ENCODE assay signal across 19 cellular contexts in genomic region chr10:36171546-36171945, GRCh38.
A peak's percentile ranks its signal among the peaks of the same experiment; 100 is the strongest.
DNase-seq lines count a peak whose midpoint lies in the region; ATAC-seq, FAIRE-seq and TF ChIP-seq lines count a peak whose summit lies in the region.
"Had no signal": no experiment of that assay in that cellular context is flagged by ENCODE, and none has a peak within 500 bp of the region (broad histone marks: within the 10 kb centered on the region; RNA-seq: fewer than 3 reads in every experiment).

No MANE protein-coding gene starts in this region.

- DNase-seq in Daoy (ENCODE audit: low read depth): peak; percentile 11
- DNase-seq in fibroblast of villous mesenchyme (ENCODE audit: low read depth): peak; percentile 19
- no peak for DNase-seq in sciatic nerve (ENCODE audit: low spot score)
- no peak for DNase-seq in activated CD4-positive, alpha-beta T cell treated with anti-CD3 and anti-CD28 coated beads for 36 hours
- DNase-seq in RCC 7860 (ENCODE audit: low spot score): no peak
- no peak for DNase-seq in NCI-H2196 (lab: John Stamatoyannopoulos, UW; ENCODE audit: unreplicated experiment)
- DNase-seq: activated CD4-positive, alpha-beta T cell treated with anti-CD3 and anti-CD28 coated beads, Interleukin-2, amount 50 U/mL, for 4 hours; activated naive CD8-positive, alpha-beta T cell treated with anti-CD3 and anti-CD28 coated beads, Interleukin-2, amount 10 ng/mL, durations not matched to agents 7 days and 5 days; cerebellar nuclear complex; DMS53; NCI-H1436; ovary; SIG-M5; small intestine; stimulated activated naive CD4-positive, alpha-beta T cell treated with Interleukin-2 at 50 U/mL for 16 hours; uterus had no signal

- no peak for FAIRE-seq in RCC 7860 (lab: Jason Lieb, UNC)
- FAIRE-seq: keratinocyte, small intestine had no signal

- H3K4me3 Mint-ChIP-seq in activated CD4-positive, alpha-beta T cell treated with anti-CD3 and anti-CD28 coated beads for 36 hours: no peak overlapping the region
- H3K4me3 Mint-ChIP-seq: activated naive CD8-positive, alpha-beta T cell treated with anti-CD3 and anti-CD28 coated beads, Interleukin-2, amount 10 ng/mL, durations not matched to agents 7 days and 5 days had no signal

- H3K9me3 Mint-ChIP-seq in activated CD4-positive, alpha-beta T cell treated with anti-CD3 and anti-CD28 coated beads for 36 hours (ENCODE audit: low read depth): no peaks in the 10 kb centered on the region

- no peak overlapping the region for H3K4me3 ChIP-seq in fibroblast of villous mesenchyme (ENCODE audit: low read depth, low read length)
- H3K4me3 ChIP-seq: ovary, uterus had no signal

- CTCF ChIA-PET in activated CD4-positive, alpha-beta T cell treated with anti-CD3 and anti-CD28 coated beads for 36 hours (lab: Charles Lee): no interaction called here

- no peaks in the 10 kb centered on the region for H3K36me3 Mint-ChIP-seq in activated CD4-positive, alpha-beta T cell treated with anti-CD3 and anti-CD28 coated beads for 36 hours (ENCODE audit: low read depth)
- H3K36me3 Mint-ChIP-seq: activated naive CD8-positive, alpha-beta T cell treated with anti-CD3 and anti-CD28 coated beads, Interleukin-2, amount 10 ng/mL, durations not matched to agents 7 days and 5 days had no signal

- ATAC-seq in SK-N-SH treated with all-trans-retinoic acid at 6 μM for 48 hours: peak; percentile 67
- ATAC-seq in sciatic nerve: peak; percentile 68
- no peak for ATAC-seq in activated CD4-positive, alpha-beta T cell treated with anti-CD3 and anti-CD28 coated beads for 36 hours
- ATAC-seq in GM18520 (IDR thresholded peaks at IDR 0.05; ENCODE audit: unreplicated experiment): no peak

- POLR2A ChIA-PET in activated CD4-positive, alpha-beta T cell treated with anti-CD3 and anti-CD28 coated beads for 36 hours (lab: Charles Lee): no interaction called here

- intact Hi-C loops in sciatic nerve (cut with DNase I): no loop called here
- intact Hi-C loops in activated CD4-positive, alpha-beta T cell treated with anti-CD3 and anti-CD28 coated beads for 36 hours (cut with DNase I, micrococcal nuclease): no loop called here

- no peak for TF ChIP-seq CTCF in fibroblast of villous mesenchyme (IDR thresholded peaks at IDR 0.05; ENCODE audit: insufficient read depth, low read depth, low read length)

- H3K27me3 Mint-ChIP-seq in activated CD4-positive, alpha-beta T cell treated with anti-CD3 and anti-CD28 coated beads for 36 hours: no peaks in the 10 kb centered on the region
- H3K27me3 Mint-ChIP-seq: activated naive CD8-positive, alpha-beta T cell treated with anti-CD3 and anti-CD28 coated beads, Interleukin-2, amount 10 ng/mL, durations not matched to agents 7 days and 5 days had no signal

- H3K4me1 Mint-ChIP-seq in activated CD4-positive, alpha-beta T cell treated with anti-CD3 and anti-CD28 coated beads for 36 hours: no peaks in the 10 kb centered on the region
- H3K4me1 Mint-ChIP-seq: activated naive CD8-positive, alpha-beta T cell treated with anti-CD3 and anti-CD28 coated beads, Interleukin-2, amount 10 ng/mL, durations not matched to agents 7 days and 5 days had no signal

- no peak overlapping the region for H3K27ac Mint-ChIP-seq in activated CD4-positive, alpha-beta T cell treated with anti-CD3 and anti-CD28 coated beads for 36 hours
- H3K27ac Mint-ChIP-seq: activated naive CD8-positive, alpha-beta T cell treated with anti-CD3 and anti-CD28 coated beads, Interleukin-2, amount 10 ng/mL, durations not matched to agents 7 days and 5 days had no signal

TF ChIP-seq in SK-N-SH treated with all-trans-retinoic acid at 6 μM for 48 hours, 23 proteins besides CTCF, POLR2A, EP300 and RAD21:
- TF ChIP-seq CREB5 (CRISPR knock-in tag; IDR thresholded peaks at IDR 0.05; ENCODE audit: low read depth) (no peak), TCF4 (CRISPR knock-in tag; IDR thresholded peaks at IDR 0.05; ENCODE audit: borderline replicate concordance) (no peak), ZNF565 (CRISPR knock-in tag; conservative IDR thresholded peaks at IDR 0.05; ENCODE audit: low read depth) (no peak), TOX (CRISPR knock-in tag; IDR thresholded peaks at IDR 0.05; ENCODE audit: borderline replicate concordance) (no peak)

Comparison
In these comparisons a context has a peak if more than half of its experiments do, and no peak if none do; other contexts are left out.
1. DNase-seq: peak in Daoy (single experiment) and fibroblast of villous mesenchyme (single experiment); none in sciatic nerve (single experiment), activated CD4-positive, alpha-beta T cell treated with anti-CD3 and anti-CD28 coated beads for 36 hours (single experiment), RCC 7860 (single experiment) and NCI-H2196 (single experiment).
2. ATAC-seq: peak in SK-N-SH treated with all-trans-retinoic acid at 6 μM for 48 hours (single experiment) and sciatic nerve (single experiment); none in activated CD4-positive, alpha-beta T cell treated with anti-CD3 and anti-CD28 coated beads for 36 hours (single experiment) and GM18520 (single experiment).